Comparison of ENCODE assay signal across 9 cellular contexts in the genomic region with DNA sequence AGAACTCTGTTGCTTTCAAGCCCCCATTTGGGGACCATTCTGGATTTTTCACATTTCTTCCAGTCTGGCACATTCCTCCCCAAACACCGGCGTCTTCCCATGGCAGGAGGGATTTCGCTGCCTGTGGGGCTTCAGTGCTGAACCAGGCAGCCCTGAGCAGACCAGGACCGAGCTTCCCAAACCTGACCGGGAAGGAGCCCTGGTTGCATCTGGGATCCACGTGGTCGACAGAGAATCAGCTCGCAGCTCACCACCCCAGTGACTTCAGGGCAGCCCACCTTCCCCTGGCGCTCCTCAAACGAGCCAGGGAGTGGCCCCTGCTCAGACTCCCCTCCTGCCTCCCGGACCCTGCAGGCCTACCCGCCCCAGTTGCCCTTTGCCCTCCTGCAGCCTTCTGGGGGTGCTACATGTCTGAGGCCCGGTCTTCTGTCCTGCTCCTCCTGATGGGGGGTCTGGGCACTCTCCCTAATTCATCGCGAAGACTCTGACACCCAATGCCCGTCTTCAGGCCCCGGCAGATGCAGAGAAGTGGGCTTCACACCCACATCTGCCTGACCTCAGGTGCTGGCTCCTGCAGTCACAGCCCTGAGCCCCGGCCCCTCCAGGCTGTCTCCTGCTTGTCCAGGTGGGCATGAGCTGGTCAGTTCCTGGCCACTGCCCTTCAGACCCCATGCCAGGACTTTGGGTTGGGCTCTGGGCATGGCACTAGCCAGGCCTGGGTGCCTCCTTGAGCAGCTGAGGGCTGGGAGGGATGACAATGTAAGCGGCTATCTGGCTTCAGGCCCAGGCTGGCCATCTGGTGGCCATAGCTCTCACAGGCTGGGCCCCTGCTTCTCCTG. TPM values are rescaled to one million over a fixed set of nuclear protein-coding genes. Genes with fewer than 3 reads are reported as not detected.
A peak's percentile ranks its signal among the peaks of the same experiment; 100 is the strongest.
DNase-seq lines count a peak whose midpoint lies in the region; ATAC-seq and TF ChIP-seq lines count a peak whose summit lies in the region.
"Had no signal": no experiment of that assay in that cellular context is flagged by ENCODE, and none has a peak within 500 bp of the region (broad histone marks: within the 10 kb centered on the region; RNA-seq: fewer than 3 reads in every experiment).

No MANE protein-coding gene starts in this region.

- no peak overlapping the region for H3K27ac ChIP-seq in SJCRH30

- H3K36me3 ChIP-seq in SJCRH30 = no peaks in the 10 kb centered on the region

- H3K9me3 ChIP-seq in SJCRH30 (replicated peaks) = no peaks in the 10 kb centered on the region

- H3K4me1 ChIP-seq in SJCRH30 = peaks cover 12% of the 10 kb centered on the region

- H3K4me3 ChIP-seq in GM08714 (ENCODE audit: low read length) (peak overlapping the region; percentile 57; the same call in 1 of the 2 replicates), SJCRH30 (peak overlapping the region; percentile 81), retinal pigment epithelial cell (ENCODE audit: low read length) (peak overlapping the region; percentile 65)

- ATAC-seq in HG03460 (IDR thresholded peaks at IDR 0.05; ENCODE audit: unreplicated experiment) (no peak), GM18858 (IDR thresholded peaks at IDR 0.05; ENCODE audit: unreplicated experiment) (no peak), GM21390 (IDR thresholded peaks at IDR 0.05; ENCODE audit: unreplicated experiment) (no peak)

- no peaks in the 10 kb centered on the region for H3K27me3 ChIP-seq in SJCRH30

- no peak for TF ChIP-seq CTCF in retinal pigment epithelial cell (conservative IDR thresholded peaks at IDR 0.05; ENCODE audit: low read depth, low read length)

- DNase-seq in SJCRH30 = no peak
- DNase-seq in fibroblast of gingiva (ENCODE audit: low read depth) = peak; percentile 41
- DNase-seq in retinal pigment epithelial cell (ENCODE audit: low read depth) = no peak
- no peak for DNase-seq in central memory CD4-positive, alpha-beta T cell

RNA-seq across cellular contexts. Expression of gene PRSS38, which starts 26.2 kb away (rescaled TPM):
- total RNA-seq in SJCRH30 (2014; rRNA removed; shearing (Covaris generic)) = not detected in 2 replicates
- total RNA-seq: skeletal muscle tissue had no signal

RNA-seq across cellular contexts. Expression of gene SNAP47, which starts 54.0 kb away (rescaled TPM):
- 37.8 and 40.0 TPM in 2 replicates for total RNA-seq in SJCRH30 (2014; rRNA removed; shearing (Covaris generic))

RNA-seq across cellular contexts. Expression of gene JMJD4, which starts 54.2 kb away (rescaled TPM):
- 23.4 and 23.8 TPM in 2 replicates for total RNA-seq in SJCRH30 (2014; rRNA removed; shearing (Covaris generic))
